Comparison of ENCODE assay signal across 23 cellular contexts in genomic region chr2:193251909-193252308, GRCh38.
"Had no signal": no experiment of that assay in that cellular context is flagged by ENCODE, and none has a peak within 500 bp of the region (broad histone marks: within the 10 kb centered on the region; RNA-seq: fewer than 3 reads in every experiment).

No MANE protein-coding gene starts in this region.

- H3K27ac ChIP-seq: hepatocyte, psoas muscle, right lobe of liver, spleen, testis, tibial nerve, upper lobe of right lung, vagina had no signal

- H3K4me1 ChIP-seq: psoas muscle, right lobe of liver, spleen, testis, tibial nerve, upper lobe of right lung, vagina had no signal

- H3K9me3 ChIP-seq: psoas muscle, right lobe of liver, spleen, testis, tibial nerve, upper lobe of right lung, vagina had no signal

- H3K4me3 Mint-ChIP-seq: endodermal cell; naive thymus-derived CD4-positive, alpha-beta T cell; nephron progenitor cell; stimulated activated naive B cell treated with anti-CD40 and anti-IgM and Interleukin-4, amounts not matched to agents 10 μg/mL and 1 μg/mL and 100 μg/mL, for 72 hours; stimulated activated naive CD8-positive, alpha-beta T cell treated with anti-CD3 and anti-CD28 coated beads, Interleukin-15, amount 100 ng/mL, for 72 hours had no signal

- H3K27me3 ChIP-seq: hepatocyte, right lobe of liver, spleen, testis, tibial nerve, upper lobe of right lung, vagina had no signal

- H3K27ac Mint-ChIP-seq: endodermal cell; naive thymus-derived CD4-positive, alpha-beta T cell; nephron progenitor cell; stimulated activated naive B cell treated with anti-CD40 and anti-IgM and Interleukin-4, amounts not matched to agents 10 μg/mL and 1 μg/mL and 100 μg/mL, for 72 hours; stimulated activated naive CD8-positive, alpha-beta T cell treated with anti-CD3 and anti-CD28 coated beads, Interleukin-15, amount 100 ng/mL, for 72 hours had no signal

- H3K27me3 Mint-ChIP-seq: stimulated activated naive B cell treated with anti-CD40 and anti-IgM and Interleukin-4, amounts not matched to agents 10 μg/mL and 1 μg/mL and 100 μg/mL, for 72 hours; stimulated activated naive CD8-positive, alpha-beta T cell treated with anti-CD3 and anti-CD28 coated beads, Interleukin-15, amount 100 ng/mL, for 72 hours had no signal

- H3K36me3 Mint-ChIP-seq: naive thymus-derived CD4-positive, alpha-beta T cell; stimulated activated naive B cell treated with anti-CD40 and anti-IgM and Interleukin-4, amounts not matched to agents 10 μg/mL and 1 μg/mL and 100 μg/mL, for 72 hours had no signal

- H3K4me2 ChIP-seq: hepatocyte had no signal

- H3K9me3 Mint-ChIP-seq: endodermal cell; nephron progenitor cell; stimulated activated naive B cell treated with anti-CD40 and anti-IgM and Interleukin-4, amounts not matched to agents 10 μg/mL and 1 μg/mL and 100 μg/mL, for 72 hours; stimulated activated naive CD8-positive, alpha-beta T cell treated with anti-CD3 and anti-CD28 coated beads, Interleukin-15, amount 100 ng/mL, for 72 hours had no signal

- ATAC-seq: naive thymus-derived CD4-positive, alpha-beta T cell; psoas muscle; right lobe of liver; stimulated activated naive B cell treated with anti-CD40 and anti-IgM and Interleukin-4, amounts not matched to agents 10 μg/mL and 1 μg/mL and 100 μg/mL, for 72 hours; stimulated activated naive CD8-positive, alpha-beta T cell treated with anti-CD3 and anti-CD28 coated beads, Interleukin-15, amount 100 ng/mL, for 72 hours; upper lobe of right lung had no signal

- DNase-seq: effector CD4-positive, alpha-beta T cell; endodermal cell; erythroblast; foreskin melanocyte; head of caudate nucleus; kidney glomerular epithelial cell; mesendoderm; naive thymus-derived CD4-positive, alpha-beta T cell; nephron progenitor cell; psoas muscle; retina; right lobe of liver; spleen; stimulated activated CD4-positive, alpha-beta T cell treated with anti-CD3 and anti-CD28 coated beads, Interleukin-15, amount 100 ng/mL, for 24 hours; stimulated activated CD4-positive, alpha-beta T cell treated with anti-CD3 and anti-CD28 coated beads, Interleukin-1b, Interleukin-23, amount 100 ng/mL, for 48 hours; stimulated activated CD4-positive, alpha-beta T cell treated with anti-CD3 and anti-CD28 coated beads, Interleukin-4, amount 100 ng/mL, for 24 hours; stimulated activated naive B cell treated with anti-CD40 and anti-IgM and Interleukin-4, amounts not matched to agents 10 μg/mL and 1 μg/mL and 100 μg/mL, for 72 hours; stimulated activated naive CD8-positive, alpha-beta T cell treated with anti-CD3 and anti-CD28 coated beads, Interleukin-15, amount 100 ng/mL, for 72 hours; testis; upper lobe of right lung had no signal

- H3K4me1 Mint-ChIP-seq: endodermal cell; naive thymus-derived CD4-positive, alpha-beta T cell; nephron progenitor cell; stimulated activated naive B cell treated with anti-CD40 and anti-IgM and Interleukin-4, amounts not matched to agents 10 μg/mL and 1 μg/mL and 100 μg/mL, for 72 hours; stimulated activated naive CD8-positive, alpha-beta T cell treated with anti-CD3 and anti-CD28 coated beads, Interleukin-15, amount 100 ng/mL, for 72 hours had no signal

- H3K36me3 ChIP-seq: right lobe of liver, spleen, tibial nerve, upper lobe of right lung, vagina had no signal

- H3K79me2 ChIP-seq: hepatocyte had no signal

- H2AFZ ChIP-seq: hepatocyte had no signal

- H3K4me3 ChIP-seq: hepatocyte, psoas muscle, right lobe of liver, spleen, testis, tibial nerve, upper lobe of right lung, vagina had no signal
